Comparison of ENCODE assay signal across 8 cellular contexts in the genomic region with DNA sequence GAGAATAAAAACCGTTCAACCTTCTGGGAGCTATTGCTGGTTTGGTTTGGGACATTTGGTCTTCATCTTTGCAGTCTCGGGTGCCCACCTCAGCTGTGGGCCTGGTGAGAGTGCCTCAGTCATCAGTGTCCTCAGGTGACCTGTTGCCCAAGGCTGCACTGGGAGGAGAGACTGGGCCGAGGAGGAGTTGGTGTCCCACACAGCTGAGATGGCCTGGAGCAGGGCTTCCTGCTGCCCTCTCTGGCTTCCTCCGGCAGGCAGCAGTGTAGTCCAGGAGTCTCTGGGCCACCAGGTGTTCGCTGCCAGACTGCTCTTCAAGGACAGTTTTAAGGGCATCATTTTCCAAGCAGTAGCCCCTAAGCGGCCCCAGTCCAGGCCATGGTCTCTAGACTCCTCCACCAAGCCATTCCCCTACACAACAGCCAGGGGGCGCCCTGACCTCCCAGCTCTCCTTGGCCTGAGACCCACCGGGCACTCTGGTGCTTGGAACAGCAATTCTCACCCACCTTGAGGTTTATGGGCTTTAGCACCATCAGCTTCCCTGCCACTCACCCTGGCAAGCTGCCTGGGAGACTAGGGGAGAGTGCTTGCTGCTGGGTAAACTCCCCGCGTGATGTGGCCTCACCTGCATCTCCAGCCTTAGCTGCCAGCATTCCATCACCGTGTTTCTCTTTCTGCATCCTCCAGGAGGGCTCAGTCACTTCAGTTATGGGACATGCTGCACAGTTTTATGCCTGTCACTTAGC. TPM values are rescaled to one million over a fixed set of nuclear protein-coding genes. Genes with fewer than 3 reads are reported as not detected.
A peak's percentile ranks its signal among the peaks of the same experiment; 100 is the strongest.
DNase-seq lines count a peak whose midpoint lies in the region; ATAC-seq and TF ChIP-seq lines count a peak whose summit lies in the region.

No MANE protein-coding gene starts in this region.

- peaks cover 11% of the 10 kb centered on the region for H3K4me1 ChIP-seq in lower lobe of right lung
- peaks cover 3% of the 10 kb centered on the region for H3K4me1 ChIP-seq in suprapubic skin

- no peak for TF ChIP-seq POLR2A in suprapubic skin (IDR thresholded peaks at IDR 0.05)

- H3K9me3 ChIP-seq in lower lobe of right lung (no peaks in the 10 kb centered on the region), suprapubic skin (no peaks in the 10 kb centered on the region)

- H3K27ac ChIP-seq in VCaP: no peak overlapping the region
- no peak overlapping the region for H3K27ac ChIP-seq in lower lobe of right lung
- H3K27ac ChIP-seq in suprapubic skin: no peak overlapping the region

- H3K36me3 ChIP-seq in lower lobe of right lung (peaks cover 87% of the 10 kb centered on the region), suprapubic skin (peaks cover 67% of the 10 kb centered on the region)

- H3K4me3 ChIP-seq in lower lobe of right lung: no peak overlapping the region
- H3K4me3 ChIP-seq in suprapubic skin: no peak overlapping the region

- H3K27me3 ChIP-seq in lower lobe of right lung (ENCODE audit: low read depth) (no peaks in the 10 kb centered on the region), suprapubic skin (no peaks in the 10 kb centered on the region)

- DNase-seq in COLO829 (ENCODE audit: low spot score): peak; percentile 40
- DNase-seq in HT1080 (ENCODE audit: low read depth): peak; percentile 21
- peak; percentile 71 for DNase-seq in cerebellum (ENCODE audit: low spot score)
- peak; percentile 69 for DNase-seq in lower lobe of right lung
- DNase-seq in suprapubic skin (ENCODE audit: low spot score in 2 of 2): no peak

- ATAC-seq in lower lobe of right lung (peak; percentile 77 to 79), HG03571 (IDR thresholded peaks at IDR 0.05; ENCODE audit: unreplicated experiment) (no peak), GM21619 (IDR thresholded peaks at IDR 0.05; ENCODE audit: unreplicated experiment) (no peak)

- TF ChIP-seq CTCF in VCaP (conservative IDR thresholded peaks at IDR 0.05) (peak; percentile 82), lower lobe of right lung (IDR thresholded peaks at IDR 0.05) (peak; percentile 86), suprapubic skin (IDR thresholded peaks at IDR 0.05) (peak; percentile 61 to 88)

- no peak for TF ChIP-seq EP300 in suprapubic skin (IDR thresholded peaks at IDR 0.05)

- intact Hi-C loops in lower lobe of right lung (cut with DNase I): no loop called here

- 61% methylated on average over 8 of the region's 11 CpGs for WGBS in suprapubic skin

RNA-seq across cellular contexts. Expression of gene SYTL1, which starts 9.1 kb away (rescaled TPM):
- total RNA-seq in HT1080 (2014; rRNA removed; shearing (Covaris generic)): 4.1 and 4.7 TPM in 2 replicates
- polyA plus RNA-seq in HT1080 (2015; cell fraction: cytosol; rRNA removed): 4.4 and 5.3 TPM in 2 replicates
- 22.2 and 27.8 TPM in 2 replicates for polyA plus RNA-seq in HT1080 (2015; cell fraction: nucleus; rRNA removed)
- total RNA-seq in cerebellum (0.36 TPM), lower lobe of right lung (29.3 TPM), suprapubic skin (100 to 1,000 TPM; 142 to 176 (median 168) TPM)

RNA-seq across cellular contexts. Expression of gene TMEM222, which starts 10.7 kb away (rescaled TPM):
- total RNA-seq in HT1080 (2014; rRNA removed; shearing (Covaris generic)): 61.1 and 75.0 TPM in 2 replicates
- polyA plus RNA-seq in HT1080 (2015; cell fraction: cytosol; rRNA removed): 39.3 and 55.7 TPM in 2 replicates
- polyA plus RNA-seq in HT1080 (2015; cell fraction: nucleus; rRNA removed): 39.8 and 41.7 TPM in 2 replicates
- total RNA-seq in cerebellum (13.5 TPM), lower lobe of right lung (30.2 TPM), suprapubic skin (10 to 100 TPM; 19.7 to 31.8 (median 21.2) TPM)

RNA-seq across cellular contexts. Expression of gene MAP3K6, which starts 34.1 kb away (rescaled TPM):
- total RNA-seq in HT1080 (2014; rRNA removed; shearing (Covaris generic)): 7.9 and 8.3 TPM in 2 replicates
- 4.1 and 5.2 TPM in 2 replicates for polyA plus RNA-seq in HT1080 (2015; cell fraction: cytosol; rRNA removed)
- polyA plus RNA-seq in HT1080 (2015; cell fraction: nucleus; rRNA removed): 27.7 and 32.8 TPM in 2 replicates
- total RNA-seq in cerebellum: 2.3 TPM
- total RNA-seq in lower lobe of right lung: 117 TPM
- total RNA-seq in suprapubic skin: 100 to 1,000 TPM in 3 of 4 donors, 10 to 100 TPM in 1; 85.4 to 147 (median 137) TPM

RNA-seq across cellular contexts. Expression of gene FCN3, which starts 41.9 kb away (rescaled TPM):
- not detected in 2 replicates for total RNA-seq in HT1080 (2014; rRNA removed; shearing (Covaris generic))
- polyA plus RNA-seq in HT1080 (2015; cell fraction: cytosol; rRNA removed): not detected in 2 replicates
- not detected in 2 replicates for polyA plus RNA-seq in HT1080 (2015; cell fraction: nucleus; rRNA removed)
- total RNA-seq in cerebellum (not detected), lower lobe of right lung (1,125 TPM), suprapubic skin (1 to 10 TPM; 2.3 to 7.1 (median 3.7) TPM)

RNA-seq across cellular contexts. Expression of gene CD164L2, which starts 50.4 kb away (rescaled TPM):
- not detected in 2 replicates for total RNA-seq in HT1080 (2014; rRNA removed; shearing (Covaris generic))
- not detected in 2 replicates for polyA plus RNA-seq in HT1080 (2015; cell fraction: cytosol; rRNA removed)
- not detected in 2 replicates for polyA plus RNA-seq in HT1080 (2015; cell fraction: nucleus; rRNA removed)
- total RNA-seq in cerebellum (not detected), lower lobe of right lung (6.8 TPM), suprapubic skin (10 to 100 TPM in 2 of 4 donors, 1 to 10 TPM in 2; 5.9 to 14.3 (median 10.3) TPM)

Comparison
In these comparisons a context has a peak if more than half of its experiments do, and no peak if none do; other contexts are left out.
1. DNase-seq: peak in COLO829 (single experiment), HT1080 (single experiment), cerebellum (single experiment) and lower lobe of right lung (single experiment); none in suprapubic skin (0 of 2).
2. ATAC-seq: peak in lower lobe of right lung (2 of 2); none in HG03571 (single experiment) and GM21619 (single experiment).
3. Peak in every context shown above with its lines, with median percentiles within 50 percentile points of each other: CTCF ChIP-seq.